ENCODE assay signal across 8 cellular contexts in genomic region chr11:107457205-107457557, GRCh38. TPM values are rescaled to one million over a fixed set of nuclear protein-coding genes. Genes with fewer than 3 reads are reported as not detected.
DNase-seq lines count a peak whose midpoint lies in the region; ATAC-seq, FAIRE-seq and TF ChIP-seq lines count a peak whose summit lies in the region.

No MANE protein-coding gene starts in this region.

- 0 out of 2 replicates have a peak, but pooled peaks cover 5% of the 10 kb centered on the region for H3K36me3 ChIP-seq in GM23338 (ENCODE audit: insufficient read depth)
- peaks cover 17 to 18% of the 10 kb centered on the region in 2 donors for H3K36me3 ChIP-seq in ascending aorta
- peaks cover 5 to 8% of the 10 kb centered on the region in 2 experiments for H3K36me3 ChIP-seq in keratinocyte (ENCODE audit: control insufficient read depth in 2 of 2, extremely low read depth in 1 of 2, insufficient read depth in 2 of 2, low read length in 2 of 2)

- no peaks in the 10 kb centered on the region for H4K20me1 ChIP-seq in GM23338 (replicated peaks; ENCODE audit: insufficient read depth)
- no peaks in the 10 kb centered on the region for H4K20me1 ChIP-seq in keratinocyte (ENCODE audit: control insufficient read depth, extremely low read depth, insufficient read depth, low read length)

- H3K4me2 ChIP-seq in GM23338 (peak overlapping the region; percentile 96), keratinocyte (ENCODE audit: control insufficient read depth, extremely low read depth, insufficient read depth, low read depth, low read length) (peak overlapping the region; percentile 70)

- H2AFZ ChIP-seq in GM23338 = peak overlapping the region; percentile 25; the same call in 1 of the 2 replicates
- peak overlapping the region; percentile 98 for H2AFZ ChIP-seq in keratinocyte (ENCODE audit: control insufficient read depth, low read length)

- H3K9ac ChIP-seq in keratinocyte (ENCODE audit: control insufficient read depth, extremely low read depth, insufficient read depth, low read length) = peak overlapping the region; percentile 90

- peak; percentile 45 for ATAC-seq in GM23338
- peak; percentile 62 for ATAC-seq in stimulated activated naive CD8-positive, alpha-beta T cell treated with anti-CD3 and anti-CD28 coated beads, Interleukin-15, amount 100 ng/mL, for 72 hours

- H3K4me1 ChIP-seq in GM23338 (ENCODE audit: insufficient read depth) (peaks cover 5% of the 10 kb centered on the region; the same call in 1 of the 2 replicates), ascending aorta (no peaks in the 10 kb centered on the region), keratinocyte (ENCODE audit: control insufficient read depth, extremely low read depth, insufficient read depth, low read length) (peaks cover 3% of the 10 kb centered on the region)

- H3K79me2 ChIP-seq in GM23338 (replicated peaks; ENCODE audit: insufficient read depth) = peaks cover 21% of the 10 kb centered on the region
- H3K79me2 ChIP-seq in keratinocyte (ENCODE audit: control insufficient read depth, insufficient read depth, low read length) = peaks cover 21% of the 10 kb centered on the region

- H3K9me3 ChIP-seq in ascending aorta (no peaks in the 10 kb centered on the region), keratinocyte (ENCODE audit: control insufficient read depth, low read depth, low read length) (no peaks in the 10 kb centered on the region)

- dilution Hi-C loops in keratinocyte (cut with MboI; ENCODE audit: extremely low pct_ligation_motif_present, low sequenced_read_pairs) = no loop called here

- H3K27me3 ChIP-seq in GM23338 (ENCODE audit: insufficient read depth) (no peaks in the 10 kb centered on the region), ascending aorta (no peaks in the 10 kb centered on the region), keratinocyte (ENCODE audit: control insufficient read depth, extremely low read depth, insufficient read depth, low read length) (no peaks in the 10 kb centered on the region)

- H3K4me3 Mint-ChIP-seq in GM23338 = peak overlapping the region; percentile 88
- peak overlapping the region; percentile 82 to 94 for H3K4me3 Mint-ChIP-seq in stimulated activated naive CD8-positive, alpha-beta T cell treated with anti-CD3 and anti-CD28 coated beads, Interleukin-15, amount 100 ng/mL, for 72 hours

- no peaks in the 10 kb centered on the region for H3K9me3 Mint-ChIP-seq in GM23338
- no peaks in the 10 kb centered on the region for H3K9me3 Mint-ChIP-seq in stimulated activated naive CD8-positive, alpha-beta T cell treated with anti-CD3 and anti-CD28 coated beads, Interleukin-15, amount 100 ng/mL, for 72 hours

- TF ChIP-seq CTCF in GM23338 (conservative IDR thresholded peaks at IDR 0.05; ENCODE audit: low read depth in 2 of 2) (no peak), ascending aorta (IDR thresholded peaks at IDR 0.05) (no peak), keratinocyte (optimal IDR thresholded peaks at IDR 0.05 in 1 of 3, IDR thresholded peaks at IDR 0.05 in 1 of 3, conservative IDR thresholded peaks at IDR 0.05 in 1 of 3; ENCODE audit: extremely low read depth in 1 of 3, insufficient read depth in 2 of 3, low read length in 3 of 3) (no peak)

- H3K27ac ChIP-seq in GM23338 (ENCODE audit: low read depth) (peak overlapping the region; percentile 15; the same call in 1 of the 2 replicates), ascending aorta (peak overlapping the region; percentile 74 to 75), keratinocyte (ENCODE audit: control insufficient read depth, insufficient read depth, low read length) (peak overlapping the region; percentile 80)

- peaks cover 3% of the 10 kb centered on the region; the same call in 2 of the 3 replicates for H3K4me1 Mint-ChIP-seq in GM23338
- peaks cover 27% of the 10 kb centered on the region for H3K4me1 Mint-ChIP-seq in stimulated activated naive CD8-positive, alpha-beta T cell treated with anti-CD3 and anti-CD28 coated beads, Interleukin-15, amount 100 ng/mL, for 72 hours

- peaks cover 5% of the 10 kb centered on the region; the same call in 1 of the 3 replicates for H3K36me3 Mint-ChIP-seq in GM23338 (ENCODE audit: low read depth)

- peak; percentile 2 for DNase-seq in NCI-H2227 (lab: John Stamatoyannopoulos, UW; ENCODE audit: unreplicated experiment)
- no peak for DNase-seq in NCI-H2227 treated with DMSO at 0.1 percent for 48 hours (lab: John Stamatoyannopoulos, UW)
- DNase-seq in GM23338 (ENCODE audit: low spot score) = peak; percentile 15
- DNase-seq in LHCN-M2 (ENCODE audit: low read depth) = peak; percentile 2
- DNase-seq in ascending aorta (ENCODE audit: low spot score in 2 of 2) = no peak
- no peak for DNase-seq in keratinocyte (ENCODE audit: low read depth, low spot score)
- DNase-seq in stimulated activated naive CD8-positive, alpha-beta T cell treated with anti-CD3 and anti-CD28 coated beads, Interleukin-15, amount 100 ng/mL, for 72 hours = no peak
- DNase-seq in ecto neural progenitor cell (ENCODE audit: low spot score) = no peak

- H3K27ac Mint-ChIP-seq in GM23338 = peak overlapping the region; percentile 97
- H3K27ac Mint-ChIP-seq in stimulated activated naive CD8-positive, alpha-beta T cell treated with anti-CD3 and anti-CD28 coated beads, Interleukin-15, amount 100 ng/mL, for 72 hours = peak overlapping the region; percentile 95 to 96

- H3K4me3 ChIP-seq in GM23338 (peak overlapping the region; percentile 64), ascending aorta (peak overlapping the region; percentile 73 to 81), keratinocyte (ENCODE audit: control insufficient read depth in 2 of 3, extremely low read depth in 1 of 3, insufficient read depth in 2 of 3, low read depth in 1 of 3, low read length in 3 of 3) (peak overlapping the region; percentile 65 to 98 (median 93))

- no peaks in the 10 kb centered on the region for H3F3A ChIP-seq in GM23338 (replicated peaks; ENCODE audit: low read depth)

- intact Hi-C loops in ascending aorta (cut with DNase I) = loop anchor here (10.0 kb wide), 2 partner anchors 668 to 1208 kb away; partner anchors contain the start of genes ACAT1 and DDX10

- no peaks in the 10 kb centered on the region for H3K9me2 ChIP-seq in GM23338 (ENCODE audit: insufficient read depth)

- no peaks in the 10 kb centered on the region for H3K9me1 ChIP-seq in keratinocyte (ENCODE audit: control insufficient read depth, extremely low read depth, insufficient read depth, low read length)

- H3K27me3 Mint-ChIP-seq in GM23338 (ENCODE audit: insufficient read depth, low read depth, poor library complexity) = peaks cover 3% of the 10 kb centered on the region
- H3K27me3 Mint-ChIP-seq in stimulated activated naive CD8-positive, alpha-beta T cell treated with anti-CD3 and anti-CD28 coated beads, Interleukin-15, amount 100 ng/mL, for 72 hours = no peaks in the 10 kb centered on the region

- FAIRE-seq in keratinocyte (lab: Jason Lieb, UNC) = no peak

TF ChIP-seq in GM23338, 12 proteins besides CTCF, POLR2A, EP300 and RAD21 (continues in another document):
- TF ChIP-seq ZNF331 (CRISPR knock-in tag; IDR thresholded peaks at IDR 0.05; ENCODE audit: low read depth) (no peak), ETS1 (IDR thresholded peaks at IDR 0.05) (no peak), POLR2AphosphoS5 (IDR thresholded peaks at IDR 0.05; ENCODE audit: low read depth) (no peak), STAT1 (IDR thresholded peaks at IDR 0.05; ENCODE audit: unreplicated experiment) (no peak), JUNB (IDR thresholded peaks at IDR 0.05; ENCODE audit: unreplicated experiment) (no peak), EZH2phosphoT487 (IDR thresholded peaks at IDR 0.05; ENCODE audit: unreplicated experiment) (no peak), EZH2 (IDR thresholded peaks at IDR 0.05; ENCODE audit: low read depth, unreplicated experiment) (no peak), ZNF114 (CRISPR knock-in tag; IDR thresholded peaks at IDR 0.05) (no peak), NANOG (IDR thresholded peaks at IDR 0.05; ENCODE audit: borderline replicate concordance) (no peak)

RNA-seq across cellular contexts. Expression of gene CWF19L2, which starts 0.4 kb away (rescaled TPM):
- total RNA-seq in GM23338 (2014; rRNA removed; shearing (Covaris generic)) = 20.7 and 27.2 TPM in 2 replicates
- polyA plus RNA-seq in GM23338 (2016; fragmentation: Nextera tagmentation; extraction: Ambion mirVana) (18.5 and 20.3 TPM in 2 replicates), keratinocyte (3.5 to 6.2 TPM (median 3.5 TPM) in 3 replicates)
- total RNA-seq in LHCN-M2 (2014; rRNA removed) (8.9 and 9.4 TPM in 2 replicates), ascending aorta (10.2 TPM)
- polyA plus RNA-seq in LHCN-M2 (2012) = 3.0 TPM
- 16.6 TPM for polyA plus RNA-seq in keratinocyte (2011; ENCODE audit: low read depth)
- 2.3 and 4.2 TPM in 2 replicates for polyA plus RNA-seq in keratinocyte (2011; cell fraction: cytosol; rRNA removed)
- 4.2 and 5.8 TPM in 2 replicates for polyA plus RNA-seq in keratinocyte (2011; cell fraction: nucleus; rRNA removed)
- polyA plus RNA-seq in keratinocyte (2012; ENCODE audit: low replicate concordance) = 6.4 and 8.0 TPM in 2 replicates
- polyA minus RNA-seq in keratinocyte = 1.4 to 8.0 TPM (median 4.4 TPM) in 3 replicates
- polyA minus RNA-seq in keratinocyte (2011; cell fraction: cytosol; rRNA and poly(A)+ RNA removed) = 3.8 TPM
- 5.9 and 10.3 TPM in 2 replicates for polyA minus RNA-seq in keratinocyte (2011; cell fraction: nucleus; rRNA and poly(A)+ RNA removed)

Comparison
In these comparisons a context has a peak if more than half of its experiments do, and no peak if none do; other contexts are left out.
1. DNase-seq: peak in NCI-H2227 (single experiment), GM23338 (single experiment) and LHCN-M2 (single experiment); none in NCI-H2227 treated with DMSO at 0.1 percent for 48 hours (single experiment), ascending aorta (0 of 2), keratinocyte (single experiment), stimulated activated naive CD8-positive, alpha-beta T cell treated with anti-CD3 and anti-CD28 coated beads, Interleukin-15, amount 100 ng/mL, for 72 hours (0 of 2) and ecto neural progenitor cell (single experiment).
2. H3K27ac ChIP-seq: peak in every context shown above with its lines; median percentile 80 in keratinocyte; 74 in ascending aorta; 15 in GM23338.
3. Peak in every context shown above with its lines, with median percentiles within 50 percentile points of each other: H3K4me3 ChIP-seq.